ENCODE assay signal across 10 cellular contexts in genomic region chr2:191866195-191866594, GRCh38. TPM values are rescaled to one million over a fixed set of nuclear protein-coding genes. Genes with fewer than 3 reads are reported as not detected.
DNase-seq lines count a peak whose midpoint lies in the region; ATAC-seq and TF ChIP-seq lines count a peak whose summit lies in the region.
"Had no signal": no experiment of that assay in that cellular context is flagged by ENCODE, and none has a peak within 500 bp of the region (broad histone marks: within the 10 kb centered on the region; RNA-seq: fewer than 3 reads in every experiment).

No MANE protein-coding gene starts in this region.

- no peak overlapping the region for H3K9ac ChIP-seq in mesendoderm (ENCODE audit: low read length)

- H4K5ac ChIP-seq in mesendoderm (ENCODE audit: low read length): no peak overlapping the region

- peak overlapping the region; percentile 63 for H3K27ac ChIP-seq in cingulate gyrus (ENCODE audit: low read depth, low read length)
- no peak overlapping the region for H3K27ac ChIP-seq in mesendoderm (ENCODE audit: low read depth, low read length)
- peak overlapping the region; percentile 46 to 81 (median 71) for H3K27ac ChIP-seq in stomach

- no peaks in the 10 kb centered on the region for H3K36me3 ChIP-seq in mesendoderm (ENCODE audit: control insufficient read depth, insufficient read depth, low read length)
- no peaks in the 10 kb centered on the region for H3K36me3 ChIP-seq in stomach
- H3K36me3 ChIP-seq: ascending aorta, HAP-1 had no signal

- DNase-seq in M059J (ENCODE audit: low read depth) (peak; percentile 10), mesendoderm (peak; percentile 27), stomach (no peak), NCI-H146 treated with DMSO at 0.1 percent for 48 hours (lab: John Stamatoyannopoulos, UW; ENCODE audit: unreplicated experiment) (no peak), HPDE6-E6E7 (ENCODE audit: extremely low spot score) (no peak)
- DNase-seq in activated CD8-positive, alpha-beta memory T cell treated with anti-CD3 and anti-CD28 coated beads, Interleukin-2, amount 50 U/mL, for 4 hours: no peak

- H4K8ac ChIP-seq in mesendoderm (ENCODE audit: low read depth, low read length): no peak overlapping the region

- no peak overlapping the region for H3K23ac ChIP-seq in mesendoderm (ENCODE audit: low read length)

- no peak overlapping the region for H2BK5ac ChIP-seq in mesendoderm (ENCODE audit: low read length)

- no peak for TF ChIP-seq CTCF in stomach (IDR thresholded peaks at IDR 0.05)

- H3K56ac ChIP-seq in mesendoderm (ENCODE audit: low read length): no peak overlapping the region

- peak overlapping the region; percentile 80 for H3K18ac ChIP-seq in mesendoderm (ENCODE audit: low read length)

- no peak for ATAC-seq in HG03135 (IDR thresholded peaks at IDR 0.05; ENCODE audit: unreplicated experiment)

- no peak overlapping the region for H2BK120ac ChIP-seq in mesendoderm (ENCODE audit: low read depth, low read length)

- H3K4me1 ChIP-seq in mesendoderm (ENCODE audit: control insufficient read depth, low read depth, low read length): no peaks in the 10 kb centered on the region
- peaks cover 5 to 40% (median 24%) of the 10 kb centered on the region in 4 donors for H3K4me1 ChIP-seq in stomach
- H3K4me1 ChIP-seq: HAP-1 had no signal

- H3K4ac ChIP-seq in mesendoderm (ENCODE audit: low read depth, low read length): no peak overlapping the region

- H3K79me2 ChIP-seq in mesendoderm (ENCODE audit: control insufficient read depth, insufficient read depth, low read length): no peaks in the 10 kb centered on the region

- WGBS in mesendoderm (ENCODE audit: extremely low coverage, insufficient coverage, low lambda C conversion rate): no CpG with 5 or more reads among the region's 5 CpGs
- WGBS in stomach, 5 donors: 76 to 88% (median 83%) methylated on average over 5 of the region's 5 CpGs

- no peak overlapping the region for H3K4me2 ChIP-seq in mesendoderm (ENCODE audit: low read length)

- H3K27me3 ChIP-seq in mesendoderm (ENCODE audit: insufficient read depth, low read length, poor library complexity) (no peaks in the 10 kb centered on the region), stomach (no peaks in the 10 kb centered on the region)
- H3K27me3 ChIP-seq: ascending aorta had no signal

- no peak overlapping the region for H2BK15ac ChIP-seq in mesendoderm (replicated peaks; ENCODE audit: low read depth)

- no peaks in the 10 kb centered on the region for H3K79me1 ChIP-seq in mesendoderm (ENCODE audit: low read length)

- no peak overlapping the region for H3K4me3 ChIP-seq in mesendoderm (ENCODE audit: low read length)
- H3K4me3 ChIP-seq in stomach: no peak overlapping the region
- H3K4me3 ChIP-seq: ascending aorta, HAP-1 had no signal

- no peak for TF ChIP-seq POLR2A in stomach (IDR thresholded peaks at IDR 0.05)

- TF ChIP-seq EP300 in stomach (IDR thresholded peaks at IDR 0.05): no peak

- intact Hi-C loops in stomach (cut with DNase I; ENCODE audit: low total_unique reads): no loop called here

- H2AK5ac ChIP-seq in mesendoderm (ENCODE audit: low read length): no peak overlapping the region

- no peaks in the 10 kb centered on the region for H3K9me3 ChIP-seq in stomach
- H3K9me3 ChIP-seq: ascending aorta, HAP-1 had no signal

RNA-seq across cellular contexts. Expression of gene CAVIN2, which starts 19.3 kb away (rescaled TPM):
- 0.64 TPM in 1 of 2 replicates, not detected in the other for total RNA-seq in M059J (2014; rRNA removed; shearing (Covaris generic))
- polyA plus RNA-seq in mesendoderm (2013, experiment 1 of 2): 0.08 TPM
- polyA plus RNA-seq in mesendoderm (2013, experiment 2 of 2): 0.10 TPM
- total RNA-seq in stomach: 10 to 100 TPM in 3 of 5 donors, 1 to 10 TPM in 2; 5.8 to 46.3 (median 19.4) TPM
- polyA plus RNA-seq in stomach: 10 to 100 TPM in 2 of 3 donors, 1 to 10 TPM in 1; 6.2 to 13.9 (median 13.6) TPM

Comparison
In these comparisons a context has a peak if more than half of its experiments do, and no peak if none do; other contexts are left out.
1. DNase-seq: peak in M059J (single experiment) and mesendoderm (single experiment); none in stomach (single experiment), NCI-H146 treated with DMSO at 0.1 percent for 48 hours (single experiment), activated CD8-positive, alpha-beta memory T cell treated with anti-CD3 and anti-CD28 coated beads, Interleukin-2, amount 50 U/mL, for 4 hours (single experiment) and HPDE6-E6E7 (single experiment).